16 cellular contexts compared by ENCODE assay signal in genomic region chr5:178421699-178422399, GRCh38.
"Had no signal": no experiment of that assay in that cellular context is flagged by ENCODE, and none has a peak within 500 bp of the region (broad histone marks: within the 10 kb centered on the region; RNA-seq: fewer than 3 reads in every experiment).

No MANE protein-coding gene starts in this region.

- ATAC-seq: psoas muscle, T-helper 17 cell had no signal

- H3K27ac ChIP-seq: psoas muscle, sigmoid colon, upper lobe of left lung had no signal

- DNase-seq: activated CD4-positive, alpha-beta T cell treated with anti-CD3 and anti-CD28 coated beads, Interleukin-2, amount 50 U/mL, for 1 hour; activated CD4-positive, CD25-positive, alpha-beta regulatory T cell; effector CD4-positive, alpha-beta T cell; midbrain; nucleus accumbens; psoas muscle; sigmoid colon; stimulated activated CD4-positive, alpha-beta T cell treated with anti-CD3 and anti-CD28 coated beads, Interleukin-2, amount 100 ng/mL, for 24 hours; stimulated activated naive CD4-positive, alpha-beta T cell; substantia nigra; T-helper 17 cell; upper lobe of left lung had no signal

- H3K4me3 ChIP-seq: psoas muscle, sigmoid colon, upper lobe of left lung had no signal

- H3K36me3 ChIP-seq: sigmoid colon, upper lobe of left lung had no signal

- H3K27me3 ChIP-seq: upper lobe of left lung had no signal

- H3K4me1 ChIP-seq: psoas muscle, sigmoid colon, upper lobe of left lung had no signal

- FAIRE-seq: astrocyte, colon, frontal cortex, TTC549 had no signal

- H3K9me3 ChIP-seq: psoas muscle, sigmoid colon, upper lobe of left lung had no signal
